2 cellular contexts compared by ENCODE assay signal in genomic region chr20:34340726-34341125, GRCh38.
TF ChIP-seq lines count a peak whose summit lies in the region.

No MANE protein-coding gene starts in this region.

TF ChIP-seq in HEK293, 187 proteins besides CTCF, POLR2A, EP300 and RAD21:
- TF ChIP-seq ZNF394 (tag by site-specific recombination; IDR thresholded peaks at IDR 0.05; ENCODE audit: borderline replicate concordance): peak; percentile 58; the same call in 1 of the 2 replicates
- peak; percentile 46; the same call in 1 of the 2 replicates for TF ChIP-seq ZNF600 (tag by site-specific recombination; IDR thresholded peaks at IDR 0.05)
- peak; percentile 22; the same call in 1 of the 2 replicates for TF ChIP-seq ZBTB17 (tag by site-specific recombination; IDR thresholded peaks at IDR 0.05)
- TF ChIP-seq, protein P1, sequence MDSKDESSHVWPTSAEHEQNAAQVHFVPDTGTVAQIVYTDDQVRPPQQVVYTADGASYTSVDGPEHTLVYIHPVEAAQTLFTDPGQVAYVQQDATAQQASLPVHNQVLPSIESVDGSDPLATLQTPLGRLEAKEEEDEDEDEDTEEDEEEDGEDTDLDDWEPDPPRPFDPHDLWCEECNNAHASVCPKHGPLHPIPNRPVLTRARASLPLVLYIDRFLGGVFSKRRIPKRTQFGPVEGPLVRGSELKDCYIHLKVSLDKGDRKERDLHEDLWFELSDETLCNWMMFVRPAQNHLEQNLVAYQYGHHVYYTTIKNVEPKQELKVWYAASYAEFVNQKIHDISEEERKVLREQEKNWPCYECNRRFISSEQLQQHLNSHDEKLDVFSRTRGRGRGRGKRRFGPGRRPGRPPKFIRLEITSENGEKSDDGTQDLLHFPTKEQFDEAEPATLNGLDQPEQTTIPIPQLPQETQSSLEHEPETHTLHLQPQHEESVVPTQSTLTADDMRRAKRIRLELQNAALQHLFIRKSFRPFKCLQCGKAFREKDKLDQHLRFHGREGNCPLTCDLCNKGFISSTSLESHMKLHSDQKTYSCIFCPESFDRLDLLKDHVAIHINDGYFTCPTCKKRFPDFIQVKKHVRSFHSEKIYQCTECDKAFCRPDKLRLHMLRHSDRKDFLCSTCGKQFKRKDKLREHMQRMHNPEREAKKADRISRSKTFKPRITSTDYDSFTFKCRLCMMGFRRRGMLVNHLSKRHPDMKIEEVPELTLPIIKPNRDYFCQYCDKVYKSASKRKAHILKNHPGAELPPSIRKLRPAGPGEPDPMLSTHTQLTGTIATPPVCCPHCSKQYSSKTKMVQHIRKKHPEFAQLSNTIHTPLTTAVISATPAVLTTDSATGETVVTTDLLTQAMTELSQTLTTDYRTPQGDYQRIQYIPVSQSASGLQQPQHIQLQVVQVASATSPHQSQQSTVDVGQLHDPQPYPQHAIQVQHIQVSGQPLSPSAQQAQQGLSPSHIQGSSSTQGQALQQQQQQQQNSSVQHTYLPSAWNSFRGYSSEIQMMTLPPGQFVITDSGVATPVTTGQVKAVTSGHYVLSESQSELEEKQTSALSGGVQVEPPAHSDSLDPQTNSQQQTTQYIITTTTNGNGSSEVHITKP (tag by site-specific recombination; IDR thresholded peaks at IDR 0.05): peak; percentile 88

TF ChIP-seq in HepG2, 621 proteins besides CTCF, POLR2A, EP300 and RAD21 (continued from another document):
- TF ChIP-seq, protein P2, sequence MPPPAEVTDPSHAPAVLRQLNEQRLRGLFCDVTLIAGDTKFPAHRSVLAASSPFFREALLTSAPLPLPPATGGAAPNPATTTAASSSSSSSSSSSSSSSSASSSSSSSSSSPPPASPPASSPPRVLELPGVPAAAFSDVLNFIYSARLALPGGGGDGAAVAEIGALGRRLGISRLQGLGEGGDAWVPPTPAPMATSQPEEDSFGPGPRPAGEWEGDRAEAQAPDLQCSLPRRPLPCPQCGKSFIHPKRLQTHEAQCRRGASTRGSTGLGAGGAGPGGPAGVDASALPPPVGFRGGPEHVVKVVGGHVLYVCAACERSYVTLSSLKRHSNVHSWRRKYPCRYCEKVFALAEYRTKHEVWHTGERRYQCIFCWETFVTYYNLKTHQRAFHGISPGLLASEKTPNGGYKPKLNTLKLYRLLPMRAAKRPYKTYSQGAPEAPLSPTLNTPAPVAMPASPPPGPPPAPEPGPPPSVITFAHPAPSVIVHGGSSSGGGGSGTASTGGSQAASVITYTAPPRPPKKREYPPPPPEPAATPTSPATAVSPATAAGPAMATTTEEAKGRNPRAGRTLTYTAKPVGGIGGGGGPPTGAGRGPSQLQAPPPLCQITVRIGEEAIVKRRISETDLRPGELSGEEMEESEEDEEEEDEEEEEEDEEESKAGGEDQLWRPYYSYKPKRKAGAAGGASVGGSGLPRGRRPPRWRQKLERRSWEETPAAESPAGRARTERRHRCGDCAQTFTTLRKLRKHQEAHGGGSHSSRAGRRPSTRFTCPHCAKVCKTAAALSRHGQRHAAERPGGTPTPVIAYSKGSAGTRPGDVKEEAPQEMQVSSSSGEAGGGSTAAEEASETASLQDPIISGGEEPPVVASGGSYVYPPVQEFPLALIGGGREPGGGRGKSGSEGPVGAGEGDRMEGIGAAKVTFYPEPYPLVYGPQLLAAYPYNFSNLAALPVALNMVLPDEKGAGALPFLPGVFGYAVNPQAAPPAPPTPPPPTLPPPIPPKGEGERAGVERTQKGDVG (CRISPR knock-in tag; IDR thresholded peaks at IDR 0.05; ENCODE audit: borderline replicate concordance): 0 out of 2 replicates have a peak, but pooled peaks have one; percentile 7
- TF ChIP-seq, protein P3, sequence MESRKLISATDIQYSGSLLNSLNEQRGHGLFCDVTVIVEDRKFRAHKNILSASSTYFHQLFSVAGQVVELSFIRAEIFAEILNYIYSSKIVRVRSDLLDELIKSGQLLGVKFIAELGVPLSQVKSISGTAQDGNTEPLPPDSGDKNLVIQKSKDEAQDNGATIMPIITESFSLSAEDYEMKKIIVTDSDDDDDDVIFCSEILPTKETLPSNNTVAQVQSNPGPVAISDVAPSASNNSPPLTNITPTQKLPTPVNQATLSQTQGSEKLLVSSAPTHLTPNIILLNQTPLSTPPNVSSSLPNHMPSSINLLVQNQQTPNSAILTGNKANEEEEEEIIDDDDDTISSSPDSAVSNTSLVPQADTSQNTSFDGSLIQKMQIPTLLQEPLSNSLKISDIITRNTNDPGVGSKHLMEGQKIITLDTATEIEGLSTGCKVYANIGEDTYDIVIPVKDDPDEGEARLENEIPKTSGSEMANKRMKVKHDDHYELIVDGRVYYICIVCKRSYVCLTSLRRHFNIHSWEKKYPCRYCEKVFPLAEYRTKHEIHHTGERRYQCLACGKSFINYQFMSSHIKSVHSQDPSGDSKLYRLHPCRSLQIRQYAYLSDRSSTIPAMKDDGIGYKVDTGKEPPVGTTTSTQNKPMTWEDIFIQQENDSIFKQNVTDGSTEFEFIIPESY (CRISPR knock-in tag; IDR thresholded peaks at IDR 0.05): peak; percentile 57; the same call in 1 of the 2 replicates
- 0 out of 2 replicates have a peak, but pooled peaks have one; percentile 7 for TF ChIP-seq ZNF574 (CRISPR knock-in tag; IDR thresholded peaks at IDR 0.05)
- TF ChIP-seq ZNF724P (CRISPR knock-in tag; IDR thresholded peaks at IDR 0.05; ENCODE audit: borderline replicate concordance): 0 out of 2 replicates have a peak, but pooled peaks have one; percentile 36
- peak; percentile 20; the same call in 1 of the 2 replicates for TF ChIP-seq HOXA3 (CRISPR knock-in tag; IDR thresholded peaks at IDR 0.05)
- TF ChIP-seq NFKB2 (CRISPR knock-in tag; IDR thresholded peaks at IDR 0.05; ENCODE audit: borderline replicate concordance): 0 out of 2 replicates have a peak, but pooled peaks have one; percentile 28
